Comparison of ENCODE assay signal across 26 cellular contexts in genomic region chr4:123591875-123592274, GRCh38.
DNase-seq lines count a peak whose midpoint lies in the region; ATAC-seq, FAIRE-seq and TF ChIP-seq lines count a peak whose summit lies in the region.
"Had no signal": no experiment of that assay in that cellular context is flagged by ENCODE, and none has a peak within 500 bp of the region (broad histone marks: within the 10 kb centered on the region; RNA-seq: fewer than 3 reads in every experiment).

No MANE protein-coding gene starts in this region.

- no peak overlapping the region for H2AK5ac ChIP-seq in IMR-90 (ENCODE audit: low read depth, low read length)

- in situ Hi-C loops in IMR-90 (cut with MboI; ENCODE audit: low sequenced_read_pairs) = no loop called here

- TF ChIP-seq POLR2A in IMR-90 (IDR thresholded peaks at IDR 0.05; ENCODE audit: low read depth, low read length) = no peak
- TF ChIP-seq POLR2A in esophagus squamous epithelium (IDR thresholded peaks at IDR 0.05) = no peak

- CTCF ChIA-PET in IMR-90 (lab: Yijun Ruan, JAX) = no interaction called here

- H3K9ac ChIP-seq in IMR-90 (ENCODE audit: low read depth, low read length) = no peak overlapping the region
- H3K9ac ChIP-seq in astrocyte (ENCODE audit: low read length) = no peak overlapping the region
- H3K9ac ChIP-seq: BLaER1 treated with 17β-estradiol and CSF1 and Interleukin-3, amounts not matched to agents 10 nM and 100 nM; GM23248 had no signal

- H3K4me3 Mint-ChIP-seq in astrocyte (ENCODE audit: unreplicated experiment) = no peak overlapping the region
- no peak overlapping the region for H3K4me3 Mint-ChIP-seq in mesothelial cell of epicardium
- H3K4me3 Mint-ChIP-seq: CD14-positive monocyte; CD4-positive, alpha-beta T cell; CD8-positive, alpha-beta memory T cell; H9; HFFc6 had no signal

- no peak overlapping the region for H3K27ac Mint-ChIP-seq in astrocyte (ENCODE audit: unreplicated experiment)
- H3K27ac Mint-ChIP-seq in mesothelial cell of epicardium = peak overlapping the region; percentile 44
- H3K27ac Mint-ChIP-seq: CD14-positive monocyte; CD4-positive, alpha-beta T cell; CD8-positive, alpha-beta memory T cell; H9; HFFc6 had no signal

- no CpG with 5 or more reads among the region's 2 CpGs for WGBS in IMR-90 (ENCODE audit: extremely low coverage in 2 of 2, insufficient read length in 1 of 2), 2 experiments
- WGBS in esophagus squamous epithelium, 2 donors = 90 to 95% methylated on average over 2 of the region's 2 CpGs

- dilution Hi-C loops in IMR-90 (cut with HindIII; ENCODE audit: low sequenced_read_pairs, unreplicated experiment) = no loop called here

- FAIRE-seq in astrocyte (lab: Jason Lieb, UNC) = peak; percentile 32
- FAIRE-seq: A549, D721Med, GM12878, GM19239 had no signal

- no peak overlapping the region for H2BK20ac ChIP-seq in IMR-90 (ENCODE audit: low read depth, low read length)

- POLR2A ChIA-PET in IMR-90 (lab: Charles Lee; ENCODE audit: unreplicated experiment) = no interaction called here

- no peak for TF ChIP-seq CTCF in IMR-90 (conservative IDR thresholded peaks at IDR 0.05; ENCODE audit: low read depth, low read length)
- TF ChIP-seq CTCF in astrocyte (IDR thresholded peaks at IDR 0.05; ENCODE audit: insufficient read depth, low read depth, low read length) = no peak
- no peak for TF ChIP-seq CTCF in mesothelial cell of epicardium (IDR thresholded peaks at IDR 0.05; ENCODE audit: unreplicated experiment)
- TF ChIP-seq CTCF in esophagus squamous epithelium (IDR thresholded peaks at IDR 0.05) = no peak

- no peaks in the 10 kb centered on the region for H3K27me3 Mint-ChIP-seq in astrocyte (ENCODE audit: low read depth, unreplicated experiment)
- no peaks in the 10 kb centered on the region for H3K27me3 Mint-ChIP-seq in mesothelial cell of epicardium (ENCODE audit: low read depth)
- H3K27me3 Mint-ChIP-seq: CD4-positive, alpha-beta T cell had no signal

- H4K20me1 ChIP-seq in IMR-90 (ENCODE audit: insufficient read depth, low read length) (no peaks in the 10 kb centered on the region), astrocyte (ENCODE audit: insufficient read depth, low read length) (no peaks in the 10 kb centered on the region)
- H4K20me1 ChIP-seq: BLaER1 treated with 17β-estradiol and CSF1 and Interleukin-3, amounts not matched to agents 10 nM and 100 nM had no signal

- H3K79me2 ChIP-seq in astrocyte (ENCODE audit: insufficient read depth, low read length) = no peaks in the 10 kb centered on the region

- H2AK9ac ChIP-seq in IMR-90 (replicated peaks; ENCODE audit: low read depth, low read length, poor library complexity) = no peak overlapping the region

- no peak overlapping the region for H2BK120ac ChIP-seq in IMR-90 (ENCODE audit: low read depth, low read length)

- H3K27me3 ChIP-seq in IMR-90 (ENCODE audit: control insufficient read depth, insufficient read depth, low read length) (no peaks in the 10 kb centered on the region), astrocyte (ENCODE audit: insufficient read depth, low read length) (no peaks in the 10 kb centered on the region), esophagus squamous epithelium (no peaks in the 10 kb centered on the region)
- H3K27me3 ChIP-seq: BE2C had no signal

- no peaks in the 10 kb centered on the region for H3K9me3 ChIP-seq in IMR-90 (ENCODE audit: control insufficient read depth, insufficient read depth, low read length)
- no peaks in the 10 kb centered on the region for H3K9me3 ChIP-seq in astrocyte (ENCODE audit: insufficient read depth, low read depth, low read length)
- no peaks in the 10 kb centered on the region for H3K9me3 ChIP-seq in esophagus squamous epithelium
- H3K9me3 ChIP-seq: A549, BE2C had no signal

- H3K18ac ChIP-seq in IMR-90 (ENCODE audit: low read depth, low read length) = no peak overlapping the region

- no peak overlapping the region for H4K8ac ChIP-seq in IMR-90 (ENCODE audit: low read depth in 2 of 2, low read length in 2 of 2)

- no peak overlapping the region for H3K4me2 ChIP-seq in IMR-90 (ENCODE audit: low read depth, low read length)
- no peak overlapping the region for H3K4me2 ChIP-seq in astrocyte (ENCODE audit: low read length)
- H3K4me2 ChIP-seq: A549; BLaER1 treated with 17β-estradiol and CSF1 and Interleukin-3, amounts not matched to agents 10 nM and 100 nM had no signal

- no peak overlapping the region for H3K4me3 ChIP-seq in IMR-90 (ENCODE audit: insufficient read depth, low read depth, low read length)
- no peak overlapping the region for H3K4me3 ChIP-seq in astrocyte (ENCODE audit: insufficient read depth, low read depth, low read length)
- no peak overlapping the region for H3K4me3 ChIP-seq in esophagus squamous epithelium
- H3K4me3 ChIP-seq: A549; BLaER1 treated with 17β-estradiol and CSF1 and Interleukin-3, amounts not matched to agents 10 nM and 100 nM; GM12878; GM23248 had no signal

- intact Hi-C loops in IMR-90 (cut with micrococcal nuclease) = no loop called here
- intact Hi-C loops in esophagus squamous epithelium (cut with DNase I) = no loop called here

- H3K27ac ChIP-seq in IMR-90 (ENCODE audit: insufficient read depth, low read length) (no peak overlapping the region), astrocyte (ENCODE audit: low read depth, low read length) (no peak overlapping the region), esophagus squamous epithelium (no peak overlapping the region)
- H3K27ac ChIP-seq: A549; BLaER1 treated with 17β-estradiol and CSF1 and Interleukin-3, amounts not matched to agents 10 nM and 100 nM; GM23248 had no signal

- H3K4me1 ChIP-seq in IMR-90 (ENCODE audit: control insufficient read depth, insufficient read depth, low read length) (peaks cover 9% of the 10 kb centered on the region), astrocyte (ENCODE audit: insufficient read depth, low read length) (peaks cover 7% of the 10 kb centered on the region), esophagus squamous epithelium (peaks cover 0 to 18% (median 6%) of the 10 kb centered on the region in 3 donors)
- H3K4me1 ChIP-seq: BE2C had no signal

- no peak overlapping the region for H2AFZ ChIP-seq in IMR-90 (replicated peaks; ENCODE audit: low read length, poor library complexity)
- no peak overlapping the region for H2AFZ ChIP-seq in astrocyte (ENCODE audit: low read depth, low read length)
- H2AFZ ChIP-seq: GM23248 had no signal

- no peak overlapping the region for H3K14ac ChIP-seq in IMR-90 (replicated peaks; ENCODE audit: low read depth, low read length)

- no peak overlapping the region for H4K91ac ChIP-seq in IMR-90 (ENCODE audit: insufficient read depth, low read depth, low read length)

- no peaks in the 10 kb centered on the region for H3K79me1 ChIP-seq in IMR-90 (ENCODE audit: low read depth in 1 of 2, low read length in 2 of 2)

- TF ChIP-seq RAD21 in IMR-90 (IDR thresholded peaks at IDR 0.05; ENCODE audit: low read length) = no peak

- no peak overlapping the region for H3K23ac ChIP-seq in IMR-90 (ENCODE audit: low read depth, low read length)

- no peak overlapping the region for H3K4ac ChIP-seq in IMR-90 (ENCODE audit: low read depth, low read length)

- H3K36me3 ChIP-seq in IMR-90 (ENCODE audit: control insufficient read depth, insufficient read depth, low read length) (no peaks in the 10 kb centered on the region), astrocyte (ENCODE audit: insufficient read depth, low read length) (no peaks in the 10 kb centered on the region), esophagus squamous epithelium (no peaks in the 10 kb centered on the region)
- H3K36me3 ChIP-seq: BE2C; BLaER1 treated with 17β-estradiol and CSF1 and Interleukin-3, amounts not matched to agents 10 nM and 100 nM had no signal

- no TSS peak for BruUV-seq in IMR-90 (replicated peaks; lab: Mats Ljungman, UMichigan)

- H3K56ac ChIP-seq in IMR-90 (ENCODE audit: extremely low read depth, insufficient read depth, low read length) = no peak overlapping the region

- H3K9me3 Mint-ChIP-seq in astrocyte (ENCODE audit: unreplicated experiment) (no peaks in the 10 kb centered on the region), mesothelial cell of epicardium (peaks cover 4% of the 10 kb centered on the region)
- H3K9me3 Mint-ChIP-seq: CD4-positive, alpha-beta T cell; CD8-positive, alpha-beta memory T cell; H9; HFFc6 had no signal

- DNase-seq in IMR-90 (no peak), astrocyte (ENCODE audit: low read depth) (no peak), mesothelial cell of epicardium (ENCODE audit: low spot score in 2 of 2, unreplicated experiment in 2 of 2) (no peak), islet precursor cell (no peak), esophagus squamous epithelium (lab: John Stamatoyannopoulos, UW) (no peak)
- DNase-seq: 8988T; ACHN; AML-193; BE2C; CD4-positive, alpha-beta T cell; CD8-positive, alpha-beta memory T cell; DMS 273 treated with DMSO at 0.1 percent for 48 hours; DMS79; EL; GDM1; GM23248; H9; HFFc6 had no signal

- no peak overlapping the region for H2BK15ac ChIP-seq in IMR-90 (ENCODE audit: low read depth, low read length)

- H3K36me3 Mint-ChIP-seq in astrocyte (ENCODE audit: low read depth, unreplicated experiment) (no peaks in the 10 kb centered on the region), mesothelial cell of epicardium (no peaks in the 10 kb centered on the region)
- H3K36me3 Mint-ChIP-seq: CD14-positive monocyte had no signal

- no peak overlapping the region for H2BK5ac ChIP-seq in IMR-90 (ENCODE audit: low read depth, low read length, poor library complexity, severe bottlenecking)

- no peak overlapping the region for H4K5ac ChIP-seq in IMR-90 (ENCODE audit: low read depth, low read length)

- peaks cover 6% of the 10 kb centered on the region for H3K9me1 ChIP-seq in IMR-90 (ENCODE audit: insufficient read depth, low read length)

- H3K4me1 Mint-ChIP-seq in astrocyte (ENCODE audit: low read depth, unreplicated experiment) (peaks cover 8% of the 10 kb centered on the region), mesothelial cell of epicardium (peaks cover 24% of the 10 kb centered on the region)

- ATAC-seq in IMR-90 (ENCODE audit: low read depth) (no peak), HG02759 (IDR thresholded peaks at IDR 0.05; ENCODE audit: unreplicated experiment) (no peak)
- ATAC-seq: A549, GM12878, HCT116 had no signal

TF ChIP-seq in IMR-90, 13 proteins besides CTCF, POLR2A, EP300 and RAD21:
- TF ChIP-seq MAFK (IDR thresholded peaks at IDR 0.05; ENCODE audit: low read depth, low read length) (no peak), CEBPB (IDR thresholded peaks at IDR 0.05; ENCODE audit: low read depth, low read length) (peak; percentile 75)
